1 cellular context compared by ENCODE assay signal in the genomic region with DNA sequence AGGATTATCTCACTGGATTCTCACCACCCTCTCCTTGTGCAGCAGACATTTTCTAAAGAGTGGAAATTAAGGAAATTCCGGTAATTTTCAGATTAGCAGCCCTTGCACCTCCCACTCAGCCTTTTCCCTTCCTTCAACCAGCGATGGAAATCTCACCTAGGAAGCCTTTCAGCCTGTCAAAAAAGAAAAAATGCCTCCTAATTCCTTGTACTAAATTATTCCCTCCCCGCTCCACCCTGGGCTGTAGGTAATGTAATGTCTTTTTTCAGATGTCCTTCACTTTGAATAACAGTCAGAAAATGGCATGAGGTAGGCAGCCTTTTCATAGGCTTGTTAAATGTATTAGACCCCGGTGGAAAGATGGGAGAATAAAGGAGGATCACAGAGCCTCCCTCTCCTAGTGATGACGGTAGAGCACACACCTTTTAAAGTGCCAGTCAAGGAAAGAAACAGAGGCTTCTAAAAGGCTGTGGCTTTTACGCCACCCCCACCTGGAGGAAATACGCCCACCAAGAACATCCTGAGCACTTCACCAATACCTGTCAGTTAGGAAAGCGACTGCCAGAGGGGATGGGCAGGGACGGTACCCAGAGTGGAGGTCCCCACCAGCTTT.
TF ChIP-seq lines count a peak whose summit lies in the region.

No MANE protein-coding gene starts in this region.

TF ChIP-seq in A549, 52 proteins besides CTCF, POLR2A, EP300 and RAD21 (continued from another document):
- no peak for TF ChIP-seq REST (IDR thresholded peaks at IDR 0.05)
- TF ChIP-seq, protein P1, sequence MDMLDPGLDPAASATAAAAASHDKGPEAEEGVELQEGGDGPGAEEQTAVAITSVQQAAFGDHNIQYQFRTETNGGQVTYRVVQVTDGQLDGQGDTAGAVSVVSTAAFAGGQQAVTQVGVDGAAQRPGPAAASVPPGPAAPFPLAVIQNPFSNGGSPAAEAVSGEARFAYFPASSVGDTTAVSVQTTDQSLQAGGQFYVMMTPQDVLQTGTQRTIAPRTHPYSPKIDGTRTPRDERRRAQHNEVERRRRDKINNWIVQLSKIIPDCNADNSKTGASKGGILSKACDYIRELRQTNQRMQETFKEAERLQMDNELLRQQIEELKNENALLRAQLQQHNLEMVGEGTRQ (IDR thresholded peaks at IDR 0.05), result no peak
- no peak for TF ChIP-seq RCOR1 (IDR thresholded peaks at IDR 0.05; ENCODE audit: low read depth, low read length)
- TF ChIP-seq ZNF302 (CRISPR knock-in tag; IDR thresholded peaks at IDR 0.05), result no peak
- TF ChIP-seq RARB (CRISPR knock-in tag; IDR thresholded peaks at IDR 0.05), result no peak
- no peak for TF ChIP-seq PHF8 (IDR thresholded peaks at IDR 0.05; ENCODE audit: borderline replicate concordance, low read depth)
- TF ChIP-seq EHF (CRISPR knock-in tag; IDR thresholded peaks at IDR 0.05), result no peak
